ENCODE assay signal across 19 cellular contexts in the genomic region with DNA sequence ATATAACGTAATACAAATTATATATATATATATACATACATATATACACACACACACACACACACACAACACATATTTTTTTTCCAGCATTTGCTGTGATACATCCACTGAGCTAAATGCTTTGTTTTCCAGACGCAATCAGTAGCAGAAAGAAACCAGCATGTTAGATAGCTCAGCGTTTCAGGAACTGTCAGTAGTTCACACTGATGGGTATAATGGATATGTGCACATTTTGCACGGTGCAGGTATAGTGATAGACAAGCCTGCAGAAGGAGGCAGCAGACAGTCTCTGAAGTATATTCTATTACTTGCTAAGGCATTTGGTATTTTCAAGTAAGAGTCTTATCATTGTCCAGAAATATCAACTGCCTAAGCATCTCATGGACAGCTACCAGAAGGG.
"Had no signal": no experiment of that assay in that cellular context is flagged by ENCODE, and none has a peak within 500 bp of the region (broad histone marks: within the 10 kb centered on the region; RNA-seq: fewer than 3 reads in every experiment).

No MANE protein-coding gene starts in this region.

- H3K79me2 ChIP-seq: hepatocyte had no signal

- H2AFZ ChIP-seq: hepatocyte had no signal

- H3K4me3 ChIP-seq: coronary artery, dorsolateral prefrontal cortex, esophagus muscularis mucosa, gastroesophageal sphincter, heart left ventricle, hepatocyte, left lung, lower lobe of right lung, mucosa of descending colon had no signal

- H3K27me3 ChIP-seq: esophagus muscularis mucosa, foreskin keratinocyte, gastroesophageal sphincter, heart left ventricle, hepatocyte, left lung had no signal

- H3K4me2 ChIP-seq: hepatocyte had no signal

- H3K9me3 ChIP-seq: esophagus muscularis mucosa, gastroesophageal sphincter, heart left ventricle, left lung, lower lobe of right lung, mucosa of descending colon had no signal

- H3K4me1 ChIP-seq: foreskin keratinocyte, gastroesophageal sphincter, left lung, lower lobe of right lung had no signal

- ATAC-seq: foreskin keratinocyte, gastroesophageal sphincter, left lung, lower lobe of right lung, mucosa of descending colon had no signal

- H3K36me3 ChIP-seq: esophagus muscularis mucosa, gastroesophageal sphincter, heart left ventricle, left lung, lower lobe of right lung had no signal

- DNase-seq: dermis blood vessel endothelial cell; dorsolateral prefrontal cortex; effector CD4-positive, alpha-beta T cell; effector memory CD4-positive, alpha-beta T cell; foreskin keratinocyte; heart left ventricle; hypothalamus; immature natural killer cell; islet precursor cell; kidney; kidney glomerular epithelial cell; left lung; lower lobe of right lung; mesenchymal stem cell; mucosa of descending colon had no signal

- H3K27ac ChIP-seq: coronary artery, dorsolateral prefrontal cortex, esophagus muscularis mucosa, foreskin keratinocyte, gastroesophageal sphincter, hepatocyte, left lung, lower lobe of right lung had no signal
